26 cellular contexts compared by ENCODE assay signal in the genomic region with DNA sequence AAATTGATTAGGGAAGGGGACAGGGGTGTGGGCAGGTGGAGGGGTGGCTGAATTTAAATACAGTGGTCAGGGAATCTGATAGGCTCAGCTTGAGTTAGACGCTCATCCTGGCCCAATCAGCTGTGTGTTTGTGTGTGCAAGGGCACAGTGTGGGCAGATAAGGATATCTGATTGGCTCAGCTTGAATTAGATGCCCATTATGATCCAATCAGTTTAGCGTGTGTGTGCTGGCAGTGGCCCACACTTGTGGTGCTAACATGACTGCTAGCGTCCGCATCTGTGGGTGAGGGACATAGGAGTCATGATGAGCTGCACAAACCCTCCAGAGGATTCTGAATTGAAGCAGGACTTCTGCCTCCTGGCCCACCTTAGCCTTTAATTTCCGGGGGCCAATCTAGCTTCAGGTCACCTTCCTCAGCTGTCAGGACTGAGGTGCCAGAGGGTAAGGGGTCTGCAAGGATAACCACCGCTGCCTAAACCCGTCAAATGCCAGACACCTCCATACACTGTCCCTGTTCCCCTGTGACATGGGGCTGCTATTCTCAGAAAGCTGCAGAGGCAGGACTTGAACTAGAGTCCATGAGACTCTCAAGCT.
A peak's percentile ranks its signal among the peaks of the same experiment; 100 is the strongest.
DNase-seq lines count a peak whose midpoint lies in the region; ATAC-seq and TF ChIP-seq lines count a peak whose summit lies in the region.
"Had no signal": no experiment of that assay in that cellular context is flagged by ENCODE, and none has a peak within 500 bp of the region (broad histone marks: within the 10 kb centered on the region; RNA-seq: fewer than 3 reads in every experiment).

No MANE protein-coding gene starts in this region.

- H3K27ac ChIP-seq in Karpas-422 (ENCODE audit: low read length) (no peak overlapping the region), endodermal cell (ENCODE audit: low read depth, low read length) (no peak overlapping the region), neural progenitor cell (no peak overlapping the region), gastrocnemius medialis (no peak overlapping the region)
- H3K27ac ChIP-seq: gastroesophageal sphincter, psoas muscle, upper lobe of right lung had no signal

- peaks cover 3% of the 10 kb centered on the region for H3K4me1 ChIP-seq in Karpas-422 (ENCODE audit: low read length)
- no peaks in the 10 kb centered on the region for H3K4me1 ChIP-seq in endodermal cell (ENCODE audit: control insufficient read depth, insufficient read depth, low read length)
- H3K4me1 ChIP-seq in neural progenitor cell = peaks cover 10% of the 10 kb centered on the region
- H3K4me1 ChIP-seq in gastrocnemius medialis = peaks cover 0 to 4% of the 10 kb centered on the region in 2 donors
- H3K4me1 ChIP-seq: HAP-1, psoas muscle had no signal

- no peaks in the 10 kb centered on the region for H3K9me3 ChIP-seq in Karpas-422 (ENCODE audit: low read length)
- H3K9me3 ChIP-seq in endodermal cell (ENCODE audit: control insufficient read depth, low read length) = no peaks in the 10 kb centered on the region
- no peaks in the 10 kb centered on the region for H3K9me3 ChIP-seq in neural progenitor cell (ENCODE audit: low read depth)
- no peaks in the 10 kb centered on the region for H3K9me3 ChIP-seq in gastrocnemius medialis
- H3K9me3 ChIP-seq: gastroesophageal sphincter, HAP-1, psoas muscle, upper lobe of right lung had no signal

- H3K9me3 Mint-ChIP-seq in endodermal cell (peaks cover 5% of the 10 kb centered on the region), neural progenitor cell (no peaks in the 10 kb centered on the region)
- H3K9me3 Mint-ChIP-seq: activated T-cell treated with anti-CD3 and anti-CD28 coated beads, Interleukin-2, amount 50 U/mL, for 24 hours; dendritic cell treated with granulocyte-macrophage colony-stimulating factor and Interleukin-4, amounts not matched to agents 40 ng/mL and 50 ng/mL, for 4 days; memory B cell had no signal

- H3K4me1 Mint-ChIP-seq in endodermal cell (peaks cover 12% of the 10 kb centered on the region), neural progenitor cell (peaks cover 28% of the 10 kb centered on the region)

- in situ Hi-C loops in gastrocnemius medialis (cut with MboI; ENCODE audit: low sequenced_read_pairs in 4 of 4) = loop anchor here in 1 of 4 donors (10.0 kb wide), 1 partner anchor 121 kb away; no protein-coding TSS in a partner anchor

- no peak for ATAC-seq in gastrocnemius medialis
- ATAC-seq: gastroesophageal sphincter, Panc1, psoas muscle, upper lobe of right lung, WTC11 had no signal

- intact Hi-C loops in gastrocnemius medialis (cut with DNase I; ENCODE audit: low total_unique reads) = loop anchor here (10.0 kb wide), 1 partner anchor 371 kb away; no protein-coding TSS in a partner anchor

- H2AFZ ChIP-seq in Karpas-422 (ENCODE audit: low read length) (no peak overlapping the region), neural progenitor cell (replicated peaks) (no peak overlapping the region)

- H4K20me1 ChIP-seq in Karpas-422 (ENCODE audit: insufficient read depth, low read depth, low read length) (no peaks in the 10 kb centered on the region), neural progenitor cell (ENCODE audit: low read depth) (no peaks in the 10 kb centered on the region)

- H3K9ac ChIP-seq in Karpas-422 (ENCODE audit: low read length) = no peak overlapping the region
- no peak overlapping the region for H3K9ac ChIP-seq in endodermal cell (ENCODE audit: extremely low read depth, low read length, poor library complexity, severe bottlenecking)
- H3K9ac ChIP-seq in neural progenitor cell = no peak overlapping the region

- H3K27ac Mint-ChIP-seq in endodermal cell = no peak overlapping the region
- peak overlapping the region; percentile 46 for H3K27ac Mint-ChIP-seq in neural progenitor cell
- H3K27ac Mint-ChIP-seq: activated T-cell treated with anti-CD3 and anti-CD28 coated beads, Interleukin-2, amount 50 U/mL, for 24 hours; memory B cell; WTC11 had no signal

- TF ChIP-seq CTCF in endodermal cell (conservative IDR thresholded peaks at IDR 0.05) = no peak
- TF ChIP-seq CTCF in neural progenitor cell (IDR thresholded peaks at IDR 0.05) = no peak
- TF ChIP-seq CTCF in gastrocnemius medialis (IDR thresholded peaks at IDR 0.05 in 4 of 5, conservative IDR thresholded peaks at IDR 0.05 in 1 of 5) = no peak

- H3K9me2 ChIP-seq in Karpas-422 (replicated peaks; ENCODE audit: insufficient read depth, low read length) = no peaks in the 10 kb centered on the region

- no peak overlapping the region for H3K4me2 ChIP-seq in Karpas-422 (ENCODE audit: low read depth, low read length, poor library complexity, severe bottlenecking)
- no peak overlapping the region for H3K4me2 ChIP-seq in neural progenitor cell

- DNase-seq in D341Med (ENCODE audit: low spot score) = peak; percentile 27
- peak; percentile 66 for DNase-seq in Karpas-422
- DNase-seq in endodermal cell = peak; percentile 42
- no peak for DNase-seq in neural progenitor cell (ENCODE audit: low spot score)
- no peak for DNase-seq in gastrocnemius medialis
- no peak for DNase-seq in cerebellar cortex (ENCODE audit: low spot score)
- DNase-seq in COR-L47 (lab: John Stamatoyannopoulos, UW) = no peak
- DNase-seq: activated gamma-delta T cell; activated T-cell treated with anti-CD3 and anti-CD28 coated beads, Interleukin-2, amount 50 U/mL, for 24 hours; C1 segment of cervical spinal cord; central memory CD4-positive, alpha-beta T cell; DMS79; KG1; NCI-H2227 treated with DMSO at 0.1 percent for 48 hours; NCI-H526; psoas muscle; SHP77 treated with DMSO at 0.1 percent for 48 hours; stimulated activated CD4-positive, alpha-beta T cell treated with anti-CD3 and anti-CD28 coated beads, Interleukin-15, amount 100 ng/mL, for 24 hours; stimulated activated CD4-positive, alpha-beta T cell treated with anti-CD3 and anti-CD28 coated beads, Interleukin-4, amount 100 ng/mL, for 4 hours had no signal

- H3K79me2 ChIP-seq in Karpas-422 (ENCODE audit: low read length) (no peaks in the 10 kb centered on the region), neural progenitor cell (ENCODE audit: low read depth) (no peaks in the 10 kb centered on the region)

- H3K4me3 Mint-ChIP-seq in endodermal cell (no peak overlapping the region), neural progenitor cell (no peak overlapping the region)
- H3K4me3 Mint-ChIP-seq: activated T-cell treated with anti-CD3 and anti-CD28 coated beads, Interleukin-2, amount 50 U/mL, for 24 hours; dendritic cell treated with granulocyte-macrophage colony-stimulating factor and Interleukin-4, amounts not matched to agents 40 ng/mL and 50 ng/mL, for 4 days; memory B cell; WTC11 had no signal

- H3K27me3 Mint-ChIP-seq in endodermal cell (ENCODE audit: insufficient read depth) (peaks cover 9% of the 10 kb centered on the region), neural progenitor cell (ENCODE audit: insufficient read depth, low read depth) (peaks cover 10% of the 10 kb centered on the region)

- no peaks in the 10 kb centered on the region for H3K27me3 ChIP-seq in Karpas-422 (ENCODE audit: low read length)
- no peaks in the 10 kb centered on the region for H3K27me3 ChIP-seq in endodermal cell (ENCODE audit: control insufficient read depth, insufficient read depth, low read length, poor library complexity, severe bottlenecking)
- H3K27me3 ChIP-seq in neural progenitor cell = no peaks in the 10 kb centered on the region
- H3K27me3 ChIP-seq in gastrocnemius medialis = no peaks in the 10 kb centered on the region
- H3K27me3 ChIP-seq: upper lobe of right lung had no signal

- 94 to 97% methylated on average over 6 to 7 of the region's 7 CpGs for WGBS in endodermal cell (ENCODE audit: insufficient coverage in 1 of 2, insufficient read length in 1 of 2), 2 experiments

- H3K36me3 ChIP-seq in Karpas-422 (ENCODE audit: insufficient read depth, low read length) (no peaks in the 10 kb centered on the region), endodermal cell (ENCODE audit: control insufficient read depth, insufficient read depth, low read length) (no peaks in the 10 kb centered on the region), neural progenitor cell (no peaks in the 10 kb centered on the region), gastrocnemius medialis (no peaks in the 10 kb centered on the region)
- H3K36me3 ChIP-seq: gastroesophageal sphincter, HAP-1, upper lobe of right lung had no signal

- H3K4me3 ChIP-seq in Karpas-422 (ENCODE audit: low read length) = no peak overlapping the region
- H3K4me3 ChIP-seq in endodermal cell (ENCODE audit: low read length) = no peak overlapping the region
- no peak overlapping the region for H3K4me3 ChIP-seq in neural progenitor cell
- no peak overlapping the region for H3K4me3 ChIP-seq in gastrocnemius medialis
- H3K4me3 ChIP-seq: gastroesophageal sphincter, HAP-1, psoas muscle, upper lobe of right lung had no signal

- H3F3A ChIP-seq in neural progenitor cell (ENCODE audit: low read depth) = no peaks in the 10 kb centered on the region

- no peak for TF ChIP-seq POLR2A in gastrocnemius medialis (IDR thresholded peaks at IDR 0.05)

- H3K36me3 Mint-ChIP-seq in endodermal cell (ENCODE audit: low read depth) = no peaks in the 10 kb centered on the region
- H3K36me3 Mint-ChIP-seq in neural progenitor cell = no peaks in the 10 kb centered on the region
- H3K36me3 Mint-ChIP-seq: memory B cell, WTC11 had no signal

Comparison
In these comparisons a context has a peak if more than half of its experiments do, and no peak if none do; other contexts are left out.
1. DNase-seq: peak in D341Med (single experiment), Karpas-422 (single experiment) and endodermal cell (single experiment); none in neural progenitor cell (single experiment), gastrocnemius medialis (0 of 2), cerebellar cortex (single experiment) and COR-L47 (single experiment).